In the genomic region with DNA sequence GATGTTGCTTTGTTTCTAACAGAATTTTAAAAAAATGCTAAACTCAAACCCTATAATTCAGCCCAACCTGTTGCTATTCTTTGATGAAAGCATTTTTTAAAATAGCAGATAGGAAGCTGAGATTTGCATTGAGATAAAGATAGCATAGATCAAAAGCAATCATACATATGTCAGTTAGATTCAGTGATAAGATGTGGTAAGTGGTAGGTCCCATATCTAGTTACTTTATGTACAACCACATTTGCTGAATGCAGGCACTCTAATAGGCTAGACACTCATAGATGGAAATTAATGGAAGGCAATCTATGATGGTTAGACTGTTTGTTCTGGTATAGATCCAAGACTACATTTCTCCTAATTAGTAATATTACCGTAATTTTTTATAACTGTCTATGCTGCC, we compare ENCODE assay signal across 29 cellular contexts. TPM values are rescaled to one million over a fixed set of nuclear protein-coding genes. Genes with fewer than 3 reads are reported as not detected.
DNase-seq lines count a peak whose midpoint lies in the region; ATAC-seq and TF ChIP-seq lines count a peak whose summit lies in the region.
"Had no signal": no experiment of that assay in that cellular context is flagged by ENCODE, and none has a peak within 500 bp of the region (broad histone marks: within the 10 kb centered on the region; RNA-seq: fewer than 3 reads in every experiment).

No MANE protein-coding gene starts in this region.

- peaks cover 8 to 13% (median 11%) of the 10 kb centered on the region in 4 donors for H3K4me1 Mint-ChIP-seq in CD4-positive, CD25-positive, alpha-beta regulatory T cell
- no peaks in the 10 kb centered on the region for H3K4me1 Mint-ChIP-seq in central memory CD8-positive, alpha-beta T cell

- no peaks in the 10 kb centered on the region for H3K27me3 ChIP-seq in CD4-positive, CD25-positive, alpha-beta regulatory T cell (ENCODE audit: control insufficient read depth, insufficient read depth, low read length)
- no peaks in the 10 kb centered on the region for H3K27me3 ChIP-seq in DOHH2 (ENCODE audit: control insufficient read depth, low read length)
- H3K27me3 ChIP-seq: BE2C, colonic mucosa, pancreas, tibial artery, vagina had no signal

- no peaks in the 10 kb centered on the region for H3K36me3 ChIP-seq in CD4-positive, CD25-positive, alpha-beta regulatory T cell (ENCODE audit: control insufficient read depth, insufficient read depth, low read length)
- H3K36me3 ChIP-seq in DOHH2 (ENCODE audit: control insufficient read depth, low read length) = no peaks in the 10 kb centered on the region
- H3K36me3 ChIP-seq: BE2C, colonic mucosa, pancreas, tibial artery, vagina had no signal

- H3K79me2 ChIP-seq in DOHH2 (ENCODE audit: control insufficient read depth, low read length) = no peaks in the 10 kb centered on the region

- no peaks in the 10 kb centered on the region for H3F3A ChIP-seq in DOHH2 (ENCODE audit: control insufficient read depth, insufficient read depth)

- no peaks in the 10 kb centered on the region for H3K9me3 Mint-ChIP-seq in CD4-positive, CD25-positive, alpha-beta regulatory T cell
- H3K9me3 Mint-ChIP-seq in central memory CD8-positive, alpha-beta T cell = no peaks in the 10 kb centered on the region
- H3K9me3 Mint-ChIP-seq: activated naive CD8-positive, alpha-beta T cell treated with anti-CD3 and anti-CD28 coated beads for 36 hours had no signal

- no peaks in the 10 kb centered on the region for H3K27me3 Mint-ChIP-seq in CD4-positive, CD25-positive, alpha-beta regulatory T cell
- no peaks in the 10 kb centered on the region for H3K27me3 Mint-ChIP-seq in central memory CD8-positive, alpha-beta T cell
- H3K27me3 Mint-ChIP-seq: activated naive CD8-positive, alpha-beta T cell treated with anti-CD3 and anti-CD28 coated beads for 36 hours had no signal

- no peak overlapping the region for H3K4me3 ChIP-seq in CD4-positive, CD25-positive, alpha-beta regulatory T cell (ENCODE audit: low read depth, low read length)
- H3K4me3 ChIP-seq in DOHH2 (ENCODE audit: low read length) = peak overlapping the region; percentile 16
- H3K4me3 ChIP-seq: colonic mucosa, GM23248, lung, mucosa of descending colon, pancreas, tibial artery, vagina had no signal

- no peaks in the 10 kb centered on the region for H3K9me2 ChIP-seq in DOHH2 (replicated peaks; ENCODE audit: control insufficient read depth, low read length)

- H3K9me3 ChIP-seq in CD4-positive, CD25-positive, alpha-beta regulatory T cell (ENCODE audit: control insufficient read depth in 2 of 2, low read length in 2 of 2) = no peaks in the 10 kb centered on the region
- H3K9me3 ChIP-seq in DOHH2 (ENCODE audit: control insufficient read depth, insufficient read depth, low read length) = no peaks in the 10 kb centered on the region
- H3K9me3 ChIP-seq: BE2C, colonic mucosa, mucosa of descending colon, pancreas, tibial artery, vagina had no signal

- H3K27ac ChIP-seq in CD4-positive, CD25-positive, alpha-beta regulatory T cell (ENCODE audit: insufficient read depth, low read length, poor library complexity, severe bottlenecking) = no peak overlapping the region
- no peak overlapping the region for H3K27ac ChIP-seq in DOHH2 (ENCODE audit: low read depth, low read length)
- H3K27ac ChIP-seq: colonic mucosa, GM23248, pancreas, tibial artery, vagina had no signal

- no peak overlapping the region for H3K4me3 Mint-ChIP-seq in CD4-positive, CD25-positive, alpha-beta regulatory T cell
- no peak overlapping the region for H3K4me3 Mint-ChIP-seq in central memory CD8-positive, alpha-beta T cell
- H3K4me3 Mint-ChIP-seq: activated naive CD8-positive, alpha-beta T cell treated with anti-CD3 and anti-CD28 coated beads for 36 hours had no signal

- DNase-seq in CD4-positive, CD25-positive, alpha-beta regulatory T cell = peak in 2 of 3 donors; percentile 5 to 12
- DNase-seq in NCI-H526 (lab: John Stamatoyannopoulos, UW) (peak; percentile 41 to 51), cerebellar nuclear complex (lab: John Stamatoyannopoulos, UW) (no peak)
- no peak for DNase-seq in central memory CD8-positive, alpha-beta T cell (ENCODE audit: low spot score in 2 of 2)
- DNase-seq: activated CD4-positive, alpha-beta T cell treated with anti-CD3 and anti-CD28 coated beads for 48 hours; activated effector memory CD4-positive, alpha-beta T cell treated with anti-CD3 and anti-CD28 coated beads, Interleukin-2, amount 50 U/mL, for 16 hours; activated naive CD8-positive, alpha-beta T cell treated with anti-CD3 and anti-CD28 coated beads for 36 hours; activated T-cell treated with anti-CD3 and anti-CD28 coated beads, Interleukin-2, amount 50 U/mL, for 1 hour; anterior cingulate cortex; BE2C; colonic mucosa; DMS79 treated with DMSO at 0.1 percent for 48 hours; effector CD4-positive, alpha-beta T cell; GM23248; hypothalamus; IMR-90; mucosa of descending colon; NCI-H2081; NCI-H446 treated with DMSO at 0.1 percent for 48 hours; pancreas; stimulated activated CD4-positive, alpha-beta T cell treated with anti-CD3 and anti-CD28 coated beads, Interleukin-15, amount 100 ng/mL, for 24 hours; stimulated activated CD4-positive, alpha-beta T cell treated with anti-CD3 and anti-CD28 coated beads, Interleukin-4, amount 100 ng/mL, for 4 hours; tibial artery had no signal

- no peaks in the 10 kb centered on the region for H4K20me1 ChIP-seq in DOHH2 (ENCODE audit: control insufficient read depth, insufficient read depth, low read depth, low read length)

- no peak overlapping the region for H3K27ac Mint-ChIP-seq in CD4-positive, CD25-positive, alpha-beta regulatory T cell
- no peak overlapping the region for H3K27ac Mint-ChIP-seq in central memory CD8-positive, alpha-beta T cell (ENCODE audit: low read depth)
- H3K27ac Mint-ChIP-seq: activated naive CD8-positive, alpha-beta T cell treated with anti-CD3 and anti-CD28 coated beads for 36 hours had no signal

- peaks cover 3% of the 10 kb centered on the region for H3K36me3 Mint-ChIP-seq in CD4-positive, CD25-positive, alpha-beta regulatory T cell
- no peaks in the 10 kb centered on the region for H3K36me3 Mint-ChIP-seq in central memory CD8-positive, alpha-beta T cell (ENCODE audit: insufficient read depth)
- H3K36me3 Mint-ChIP-seq: activated naive CD8-positive, alpha-beta T cell treated with anti-CD3 and anti-CD28 coated beads for 36 hours had no signal

- peak overlapping the region; percentile 39 for H3K4me2 ChIP-seq in DOHH2 (ENCODE audit: low read length)

- H3K4me1 ChIP-seq in CD4-positive, CD25-positive, alpha-beta regulatory T cell (ENCODE audit: control insufficient read depth, insufficient read depth, low read length, poor library complexity, severe bottlenecking) = peaks cover 7% of the 10 kb centered on the region
- peaks cover 18% of the 10 kb centered on the region for H3K4me1 ChIP-seq in DOHH2 (ENCODE audit: control insufficient read depth, low read length)
- H3K4me1 ChIP-seq: BE2C, colonic mucosa, pancreas, tibial artery, vagina had no signal

- ATAC-seq in CD4-positive, CD25-positive, alpha-beta regulatory T cell (ENCODE audit: low read depth in 2 of 2) = no peak
- peak; percentile 36 for ATAC-seq in central memory CD8-positive, alpha-beta T cell (replicated peaks; ENCODE audit: extremely low read depth, poor library complexity, severe bottlenecking)
- no peak for ATAC-seq in GM19324 (IDR thresholded peaks at IDR 0.05; ENCODE audit: low FRiP score, unreplicated experiment)
- ATAC-seq in GM18517 (IDR thresholded peaks at IDR 0.05; ENCODE audit: unreplicated experiment) = no peak
- ATAC-seq: mucosa of descending colon, pancreas, Right ventricle myocardium inferior had no signal

- no peak for TF ChIP-seq CTCF in DOHH2 (IDR thresholded peaks at IDR 0.05; ENCODE audit: low read depth, low read length, poor library complexity, severe bottlenecking)

RNA-seq across cellular contexts. Expression of a gene that starts 27.2 kb away (rescaled TPM):
- total RNA-seq in CD4-positive, CD25-positive, alpha-beta regulatory T cell = 22.8 TPM
- polyA plus RNA-seq in CD4-positive, CD25-positive, alpha-beta regulatory T cell = 10 to 100 TPM; 28.7 to 55.2 (median 41.4) TPM

Comparison
In these comparisons a context has a peak if more than half of its experiments do, and no peak if none do; other contexts are left out.
1. DNase-seq: peak in CD4-positive, CD25-positive, alpha-beta regulatory T cell (2 of 3) and NCI-H526 (2 of 2); none in central memory CD8-positive, alpha-beta T cell (0 of 2) and cerebellar nuclear complex (0 of 2).